32 cellular contexts compared by ENCODE assay signal in the genomic region with DNA sequence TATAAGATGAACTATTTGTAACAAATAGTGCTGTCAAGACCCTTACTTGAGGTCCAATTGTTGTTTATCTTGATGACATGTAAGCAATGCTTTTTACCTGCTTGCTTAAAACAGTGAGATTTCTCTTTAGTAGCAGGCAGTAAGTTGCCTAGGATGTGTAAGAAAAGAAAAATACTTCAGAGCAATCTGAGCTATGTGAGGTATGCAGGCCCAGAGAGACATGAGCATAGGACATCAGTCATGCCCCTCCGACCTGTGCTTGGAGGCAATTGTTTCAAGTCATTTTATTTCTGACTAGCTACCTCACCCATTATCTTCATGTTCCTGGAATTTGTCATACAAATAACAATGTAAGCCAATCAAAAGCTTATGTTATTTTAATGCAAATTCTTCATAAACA.
"Had no signal": no experiment of that assay in that cellular context is flagged by ENCODE, and none has a peak within 500 bp of the region (broad histone marks: within the 10 kb centered on the region; RNA-seq: fewer than 3 reads in every experiment).

No MANE protein-coding gene starts in this region.

- H3K27ac Mint-ChIP-seq: activated CD4-positive, alpha-beta memory T cell treated with anti-CD3 and anti-CD28 coated beads for 36 hours; activated CD4-positive, alpha-beta T cell treated with anti-CD3 and anti-CD28 coated beads, Interleukin-2, amount 10 ng/mL, durations not matched to agents 24 days and 14 days; activated naive CD4-positive, alpha-beta T cell treated with anti-CD3 and anti-CD28 coated beads, Interleukin-2, amount 10 ng/mL, durations not matched to agents 7 days and 5 days; activated naive CD8-positive, alpha-beta T cell treated with anti-CD3 and anti-CD28 coated beads, Interleukin-2, amount 10 ng/mL, durations not matched to agents 7 days and 5 days; activated T-cell treated with anti-CD3 and anti-CD28 coated beads, Interleukin-2, amount 50 U/mL, for 24 hours; brain; effector memory CD8-positive, alpha-beta T cell; naive thymus-derived CD4-positive, alpha-beta T cell; T-helper 17 cell; type B pancreatic cell had no signal

- H3K27me3 Mint-ChIP-seq: activated CD4-positive, alpha-beta memory T cell treated with anti-CD3 and anti-CD28 coated beads for 36 hours; activated CD4-positive, alpha-beta T cell treated with anti-CD3 and anti-CD28 coated beads, Interleukin-2, amount 10 ng/mL, durations not matched to agents 24 days and 14 days; activated naive CD4-positive, alpha-beta T cell treated with anti-CD3 and anti-CD28 coated beads, Interleukin-2, amount 10 ng/mL, durations not matched to agents 7 days and 5 days; activated naive CD8-positive, alpha-beta T cell treated with anti-CD3 and anti-CD28 coated beads, Interleukin-2, amount 10 ng/mL, durations not matched to agents 7 days and 5 days; activated T-cell treated with anti-CD3 and anti-CD28 coated beads, Interleukin-2, amount 50 U/mL, for 24 hours; effector memory CD8-positive, alpha-beta T cell; naive thymus-derived CD4-positive, alpha-beta T cell; T-helper 17 cell; type B pancreatic cell had no signal

- ATAC-seq: effector memory CD8-positive, alpha-beta T cell; gastroesophageal sphincter; left colon; naive thymus-derived CD4-positive, alpha-beta T cell; psoas muscle; right cardiac atrium; stimulated activated naive CD8-positive, alpha-beta T cell treated with anti-CD3 and anti-CD28 coated beads, Interleukin-15, Interleukin-2, amounts not matched to agents 100 U/mL and 50 U/mL, for 24 hours; T-helper 17 cell had no signal

- H3K4me1 ChIP-seq: ascending aorta, colonic mucosa, gastroesophageal sphincter, parathyroid adenoma, psoas muscle, vagina had no signal

- H3K27ac ChIP-seq: ascending aorta, cardiac muscle cell, colonic mucosa, gastroesophageal sphincter, hepatocyte, parathyroid adenoma, psoas muscle, thoracic aorta, vagina, WERI-Rb-1 had no signal

- H3K9me3 Mint-ChIP-seq: activated CD4-positive, alpha-beta T cell treated with anti-CD3 and anti-CD28 coated beads, Interleukin-2, amount 10 ng/mL, durations not matched to agents 24 days and 14 days; activated T-cell treated with anti-CD3 and anti-CD28 coated beads, Interleukin-2, amount 50 U/mL, for 24 hours had no signal

- DNase-seq: activated CD4-positive, alpha-beta memory T cell treated with anti-CD3 and anti-CD28 coated beads for 36 hours; activated CD4-positive, alpha-beta T cell treated with anti-CD3 and anti-CD28 coated beads, Interleukin-2, amount 10 ng/mL, durations not matched to agents 24 days and 14 days; activated CD4-positive, CD25-positive, alpha-beta regulatory T cell treated with anti-CD3 and anti-CD28 coated beads, Interleukin-2, amount 50 U/mL, for 72 hours; activated CD8-positive, alpha-beta memory T cell treated with anti-CD3 and anti-CD28 coated beads, Interleukin-2, amount 50 U/mL, for 48 hours; activated gamma-delta T cell; activated naive CD4-positive, alpha-beta T cell treated with anti-CD3 and anti-CD28 coated beads, Interleukin-2, amount 10 ng/mL, durations not matched to agents 7 days and 5 days; activated naive CD8-positive, alpha-beta T cell treated with anti-CD3 and anti-CD28 coated beads, Interleukin-2, amount 10 ng/mL, durations not matched to agents 7 days and 5 days; activated T-cell treated with anti-CD3 and anti-CD28 coated beads, Interleukin-2, amount 50 U/mL, for 24 hours; cerebellar nuclear complex; colonic mucosa; effector memory CD8-positive, alpha-beta T cell; left colon; mammary epithelial cell; midbrain; naive thymus-derived CD4-positive, alpha-beta T cell; occipital lobe; psoas muscle; right cardiac atrium; stimulated activated CD4-positive, alpha-beta T cell treated with anti-CD3 and anti-CD28 coated beads, Interleukin-2, amount 100 ng/mL, for 48 hours; stimulated activated naive CD8-positive, alpha-beta T cell treated with anti-CD3 and anti-CD28 coated beads, Interleukin-15, Interleukin-2, amounts not matched to agents 100 U/mL and 50 U/mL, for 24 hours; T-helper 17 cell; T1000; WERI-Rb-1 had no signal

- H3K27me3 ChIP-seq: ascending aorta, cardiac muscle cell, colonic mucosa, gastroesophageal sphincter, hepatocyte, vagina had no signal

- H3K4me3 ChIP-seq: ascending aorta, cardiac muscle cell, colonic mucosa, gastroesophageal sphincter, hepatocyte, psoas muscle, thoracic aorta, vagina had no signal

- H3K36me3 ChIP-seq: ascending aorta, cardiac muscle cell, colonic mucosa, gastroesophageal sphincter, thoracic aorta, vagina, WERI-Rb-1 had no signal

- H3K4me1 Mint-ChIP-seq: activated CD4-positive, alpha-beta T cell treated with anti-CD3 and anti-CD28 coated beads, Interleukin-2, amount 10 ng/mL, durations not matched to agents 24 days and 14 days had no signal

- H3K4me3 Mint-ChIP-seq: activated CD4-positive, alpha-beta memory T cell treated with anti-CD3 and anti-CD28 coated beads for 36 hours; activated CD4-positive, alpha-beta T cell treated with anti-CD3 and anti-CD28 coated beads, Interleukin-2, amount 10 ng/mL, durations not matched to agents 24 days and 14 days; activated naive CD4-positive, alpha-beta T cell treated with anti-CD3 and anti-CD28 coated beads, Interleukin-2, amount 10 ng/mL, durations not matched to agents 7 days and 5 days; activated naive CD8-positive, alpha-beta T cell treated with anti-CD3 and anti-CD28 coated beads, Interleukin-2, amount 10 ng/mL, durations not matched to agents 7 days and 5 days; activated T-cell treated with anti-CD3 and anti-CD28 coated beads, Interleukin-2, amount 50 U/mL, for 24 hours; brain; effector memory CD8-positive, alpha-beta T cell; naive thymus-derived CD4-positive, alpha-beta T cell; T-helper 17 cell; type B pancreatic cell had no signal

- H3K36me3 Mint-ChIP-seq: activated CD4-positive, alpha-beta memory T cell treated with anti-CD3 and anti-CD28 coated beads for 36 hours; activated naive CD4-positive, alpha-beta T cell treated with anti-CD3 and anti-CD28 coated beads, Interleukin-2, amount 10 ng/mL, durations not matched to agents 7 days and 5 days; activated naive CD8-positive, alpha-beta T cell treated with anti-CD3 and anti-CD28 coated beads, Interleukin-2, amount 10 ng/mL, durations not matched to agents 7 days and 5 days; brain; naive thymus-derived CD4-positive, alpha-beta T cell; type B pancreatic cell had no signal

- H3K9me3 ChIP-seq: ascending aorta, colonic mucosa, gastroesophageal sphincter, psoas muscle, thoracic aorta, vagina had no signal

- H3K9ac ChIP-seq: parathyroid adenoma had no signal
